26 cellular contexts compared by ENCODE assay signal in the genomic region with DNA sequence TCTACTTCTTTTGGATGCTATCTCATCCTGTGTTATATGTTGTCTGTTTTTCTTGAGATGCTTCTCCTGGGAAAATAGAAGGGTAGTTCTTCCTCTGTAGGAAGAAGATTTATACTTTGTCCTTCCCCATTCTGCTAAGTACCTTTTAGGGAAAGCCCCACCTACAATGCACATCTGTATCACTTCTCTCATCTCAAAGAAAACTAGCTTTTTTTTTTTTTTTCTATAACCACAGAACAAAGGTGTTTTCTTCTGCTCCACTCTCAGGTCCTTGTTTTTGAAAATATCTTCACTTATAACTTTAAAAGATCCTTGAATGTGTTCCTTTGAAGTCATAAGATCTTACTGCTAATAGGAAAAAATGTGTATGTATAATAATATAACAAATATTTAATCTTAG. TPM values are rescaled to one million over a fixed set of nuclear protein-coding genes. Genes with fewer than 3 reads are reported as not detected.
DNase-seq lines count a peak whose midpoint lies in the region; ATAC-seq, FAIRE-seq and TF ChIP-seq lines count a peak whose summit lies in the region.
"Had no signal": no experiment of that assay in that cellular context is flagged by ENCODE, and none has a peak within 500 bp of the region (broad histone marks: within the 10 kb centered on the region; RNA-seq: fewer than 3 reads in every experiment).

No MANE protein-coding gene starts in this region.

- H3K4me1 ChIP-seq in GM12878 (ENCODE audit: control insufficient read depth, insufficient read depth, low read length) (no peaks in the 10 kb centered on the region), neuronal stem cell (ENCODE audit: control insufficient read depth in 2 of 2, insufficient read depth in 1 of 2, low read depth in 1 of 2, low read length in 2 of 2) (no peaks in the 10 kb centered on the region), upper lobe of left lung (no peaks in the 10 kb centered on the region)
- H3K4me1 ChIP-seq: A549; BE2C; BLaER1 treated with 17β-estradiol and CSF1 and Interleukin-3, amounts not matched to agents 10 nM and 100 nM had no signal

- no peak overlapping the region for H3K4ac ChIP-seq in neuronal stem cell (ENCODE audit: low read length)

- RAD21 ChIA-PET in GM12878 (lab: Charles Lee; ENCODE audit: unreplicated experiment), result no interaction called here

- no peak for TF ChIP-seq RAD21 in GM12878 (IDR thresholded peaks at IDR 0.05; ENCODE audit: insufficient read depth, low read depth, low read length)

- no peak overlapping the region for H2BK12ac ChIP-seq in neuronal stem cell (ENCODE audit: low read length)

- BruUV-seq in GM12878 (replicated peaks; lab: Mats Ljungman, UMichigan), result no TSS peak

- no peak overlapping the region for H2BK5ac ChIP-seq in neuronal stem cell (ENCODE audit: low read length)

- no peak overlapping the region for H2BK15ac ChIP-seq in neuronal stem cell (ENCODE audit: low read length)

- no peak overlapping the region for H4K91ac ChIP-seq in neuronal stem cell (ENCODE audit: low read depth, low read length, poor library complexity)

- no peak overlapping the region for H4K8ac ChIP-seq in neuronal stem cell (ENCODE audit: low read depth, low read length)

- H3K27me3 ChIP-seq in GM12878 (replicated peaks in 1 of 2; ENCODE audit: control insufficient read depth in 2 of 2, insufficient read depth in 2 of 2, low read length in 1 of 2), result no peaks in the 10 kb centered on the region
- no peaks in the 10 kb centered on the region for H3K27me3 ChIP-seq in neuronal stem cell (ENCODE audit: control insufficient read depth in 3 of 3, insufficient read depth in 3 of 3, low read depth in 1 of 3, low read length in 3 of 3)
- H3K27me3 ChIP-seq in upper lobe of left lung, result no peaks in the 10 kb centered on the region
- H3K27me3 ChIP-seq: BE2C; BLaER1 treated with 17β-estradiol and CSF1 and Interleukin-3, amounts not matched to agents 10 nM and 100 nM had no signal

- H3K9me3 ChIP-seq in GM12878 (replicated peaks; ENCODE audit: control insufficient read depth, insufficient read depth, low read length) (no peaks in the 10 kb centered on the region), neuronal stem cell (replicated peaks in 1 of 2; ENCODE audit: control insufficient read depth in 2 of 2, insufficient read depth in 1 of 2, low read depth in 1 of 2, low read length in 2 of 2) (no peaks in the 10 kb centered on the region), upper lobe of left lung (no peaks in the 10 kb centered on the region)
- H3K9me3 ChIP-seq: A549; BE2C; BLaER1 treated with 17β-estradiol and CSF1 and Interleukin-3, amounts not matched to agents 10 nM and 100 nM had no signal

- CTCF ChIA-PET in GM12878 (lab: Yijun Ruan, JAX), result no interaction called here

- H3K79me2 ChIP-seq in GM12878 (ENCODE audit: control insufficient read depth, insufficient read depth, low read length), result no peaks in the 10 kb centered on the region

- in situ Hi-C loops in GM13976 (cut with MboI; ENCODE audit: low sequenced_read_pairs, unreplicated experiment) (no loop called here), GM12878 (cut with MboI) (no loop called here)

- no peak for TF ChIP-seq CTCF in GM13976 (IDR thresholded peaks at IDR 0.05; ENCODE audit: borderline replicate concordance, control extremely low read depth, extremely low read depth, insufficient read depth, missing control alignments)
- no peak for TF ChIP-seq CTCF in GM20000 (IDR thresholded peaks at IDR 0.05; ENCODE audit: extremely low read depth, missing control alignments)
- TF ChIP-seq CTCF in GM12878 (IDR thresholded peaks at IDR 0.05 in 2 of 3, conservative IDR thresholded peaks at IDR 0.05 in 1 of 3; ENCODE audit: control insufficient read depth in 2 of 3, extremely low read depth in 1 of 3, insufficient read depth in 1 of 3, low read depth in 3 of 3, low read length in 3 of 3), result no peak
- TF ChIP-seq CTCF in upper lobe of left lung (IDR thresholded peaks at IDR 0.05), result no peak

- H3K4me3 ChIP-seq in GM12878 (no peak overlapping the region), neuronal stem cell (ENCODE audit: low read length in 2 of 2) (no peak overlapping the region), upper lobe of left lung (no peak overlapping the region)
- H3K4me3 ChIP-seq: A549; BLaER1 treated with 17β-estradiol and CSF1 and Interleukin-3, amounts not matched to agents 10 nM and 100 nM; GM23248 had no signal

- no peak for TF ChIP-seq POLR2A in GM12878 (IDR thresholded peaks at IDR 0.05; ENCODE audit: low read depth, low read length)
- no peak for TF ChIP-seq POLR2A in upper lobe of left lung (IDR thresholded peaks at IDR 0.05)

- H3K27ac ChIP-seq in GM12878 (ENCODE audit: control insufficient read depth, insufficient read depth), result no peak overlapping the region
- no peak overlapping the region for H3K27ac ChIP-seq in neuronal stem cell (replicated peaks; ENCODE audit: low read length)
- no peak overlapping the region for H3K27ac ChIP-seq in upper lobe of left lung
- H3K27ac ChIP-seq: A549; BLaER1 treated with 17β-estradiol and CSF1 and Interleukin-3, amounts not matched to agents 10 nM and 100 nM; GM23248 had no signal

- DNase-seq in GM13976 (ENCODE audit: low spot score) (peak; percentile 9), GM20000 (ENCODE audit: low spot score) (peak; percentile 3), GM12878 (ENCODE audit: low read depth, low spot score) (no peak), neuronal stem cell (ENCODE audit: low spot score) (no peak), upper lobe of left lung (no peak)
- no peak for DNase-seq in activated CD8-positive, alpha-beta memory T cell treated with anti-CD3 and anti-CD28 coated beads, Interleukin-2, amount 50 U/mL, for 4 hours
- DNase-seq: 8988T; ACHN; AML-193; BE2C; CD4-positive, alpha-beta T cell; CD8-positive, alpha-beta memory T cell; DMS 273 treated with DMSO at 0.1 percent for 48 hours; DMS79; EL; GDM1; GM23248; H7; HCEC 1CT had no signal

- no peak for FAIRE-seq in GM12878 (lab: Jason Lieb, UNC)
- FAIRE-seq: A549, D721Med, GM12892, H1 had no signal

- no peak overlapping the region for H3K14ac ChIP-seq in neuronal stem cell (ENCODE audit: low read length)

- no peak overlapping the region for H3K9ac ChIP-seq in GM12878 (ENCODE audit: control insufficient read depth, insufficient read depth, low read length)
- H3K9ac ChIP-seq in neuronal stem cell (ENCODE audit: low read depth, low read length, poor library complexity), result no peak overlapping the region
- H3K9ac ChIP-seq: BLaER1 treated with 17β-estradiol and CSF1 and Interleukin-3, amounts not matched to agents 10 nM and 100 nM; GM23248 had no signal

- ATAC-seq in GM12878, result peak; percentile 36
- ATAC-seq in upper lobe of left lung (ENCODE audit: low FRiP score in 2 of 2), result no peak
- no peak for ATAC-seq in GM21447 (IDR thresholded peaks at IDR 0.05; ENCODE audit: unreplicated experiment)
- ATAC-seq: A549 had no signal

- no peak overlapping the region for H2AFZ ChIP-seq in GM12878 (ENCODE audit: control insufficient read depth, low read depth, low read length)
- H2AFZ ChIP-seq in neuronal stem cell (ENCODE audit: low read length), result no peak overlapping the region
- H2AFZ ChIP-seq: GM23248 had no signal

- intact Hi-C loops in GM12878 (cut with micrococcal nuclease; ENCODE audit: unreplicated experiment), result no loop called here

- no peak overlapping the region for H3K18ac ChIP-seq in neuronal stem cell (ENCODE audit: low read length)

- no peak for TF ChIP-seq EP300 in GM12878 (IDR thresholded peaks at IDR 0.05; ENCODE audit: borderline replicate concordance in 1 of 2, control insufficient read depth in 1 of 2, low read depth in 2 of 2, low read length in 2 of 2)
- TF ChIP-seq EP300 in upper lobe of left lung (IDR thresholded peaks at IDR 0.05), result no peak

- H4K20me1 ChIP-seq in GM12878 (ENCODE audit: control insufficient read depth, insufficient read depth), result no peaks in the 10 kb centered on the region
- H4K20me1 ChIP-seq: BLaER1 treated with 17β-estradiol and CSF1 and Interleukin-3, amounts not matched to agents 10 nM and 100 nM had no signal

- H3K36me3 ChIP-seq in GM12878 (ENCODE audit: control insufficient read depth in 2 of 2, insufficient read depth in 2 of 2, low read length in 1 of 2) (no peaks in the 10 kb centered on the region), neuronal stem cell (replicated peaks in 1 of 2; ENCODE audit: control insufficient read depth in 2 of 2, insufficient read depth in 2 of 2, low read length in 2 of 2) (peaks cover 2 to 46% of the 10 kb centered on the region in 2 donors), upper lobe of left lung (no peaks in the 10 kb centered on the region)
- H3K36me3 ChIP-seq: BE2C had no signal

- H3K4me2 ChIP-seq in GM12878 (ENCODE audit: control insufficient read depth, insufficient read depth) (no peak overlapping the region), neuronal stem cell (ENCODE audit: insufficient read depth, low read length, poor library complexity, severe bottlenecking) (no peak overlapping the region)
- H3K4me2 ChIP-seq: A549; BLaER1 treated with 17β-estradiol and CSF1 and Interleukin-3, amounts not matched to agents 10 nM and 100 nM had no signal

- no peaks in the 10 kb centered on the region for H3K79me1 ChIP-seq in neuronal stem cell (ENCODE audit: low read depth, low read length)

- POLR2A ChIA-PET in GM12878 (lab: Charles Lee), result no interaction called here

- no peak overlapping the region for H3K23ac ChIP-seq in neuronal stem cell (ENCODE audit: low read depth, low read length, poor library complexity)

- H2BK120ac ChIP-seq in neuronal stem cell (ENCODE audit: low read depth, low read length), result no peak overlapping the region

- no peak overlapping the region for H2AK5ac ChIP-seq in neuronal stem cell (ENCODE audit: low read depth, low read length)

- SMC1A ChIA-PET in GM12878 (lab: Charles Lee; ENCODE audit: uncharacterized antibody, unreplicated experiment), result no interaction called here

RNA-seq across cellular contexts. Expression of gene CCDC150, which starts 30.8 kb away (rescaled TPM):
- total RNA-seq in GM12878 (2013; cell fraction: nucleolus; rRNA removed), result 102 and 112 TPM in 2 replicates
- total RNA-seq in GM12878 (2014; rRNA removed) (22.4 and 27.7 TPM in 2 replicates), GM12878 (2014; rRNA removed; fragmentation: Illumina TruSeq; extraction: Trizol) (22.0 and 25.7 TPM in 2 replicates), GM12878 (2021) (19.1 and 20.7 TPM in 2 replicates), upper lobe of left lung (1 to 10 TPM; 1.2 to 4.2 (median 2.3) TPM)
- polyA plus RNA-seq in GM12878 (2011; ENCODE audit: low read depth), result 3.6 TPM
- polyA plus RNA-seq in GM12878 (2011; rRNA removed) (21.4 and 35.3 TPM in 2 replicates), GM12878 (2014; fragmentation: Illumina TruSeq; extraction: Trizol) (18.4 and 28.3 TPM in 2 replicates), GM12878 (2014; fragmentation: Nextera tagmentation; extraction: Ambion mirVana) (10 to 100 TPM; 11.6 to 16.3 TPM), GM12878 (2014; rRNA removed) (16.3 and 17.0 TPM in 2 replicates), GM12878 (2016; fragmentation: Nextera tagmentation; extraction: Ambion mirVana) (10 to 100 TPM; 18.3 to 25.6 TPM)
- 5.7 and 6.6 TPM in 2 replicates for polyA plus RNA-seq in GM12878 (2011; cell fraction: cytosol; rRNA removed)
- polyA plus RNA-seq in GM12878 (2011; cell fraction: nucleus; rRNA removed), result 79.1 and 91.2 TPM in 2 replicates
- polyA plus RNA-seq in GM12878 (2012), result 7.6 and 8.4 TPM in 2 replicates
- polyA minus RNA-seq in GM12878 (2011; rRNA and poly(A)+ RNA removed), result 18.1 and 23.8 TPM in 2 replicates
- polyA minus RNA-seq in GM12878 (2011; cell fraction: cytosol; rRNA and poly(A)+ RNA removed), result 5.5 and 9.1 TPM in 2 replicates
- polyA minus RNA-seq in GM12878 (2011; cell fraction: nucleus; rRNA and poly(A)+ RNA removed), result 47.0 and 80.6 TPM in 2 replicates
- 21.8 TPM for polyA plus RNA-seq in neuronal stem cell (2013, experiment 1 of 2)
- 22.5 TPM for polyA plus RNA-seq in neuronal stem cell (2013, experiment 2 of 2)
- polyA plus RNA-seq: CD14-positive monocyte had no signal

Comparison
In these comparisons a context has a peak if more than half of its experiments do, and no peak if none do; other contexts are left out.
1. DNase-seq: peak in GM13976 (single experiment) and GM20000 (single experiment); none in GM12878 (single experiment), neuronal stem cell (single experiment), upper lobe of left lung (0 of 2) and activated CD8-positive, alpha-beta memory T cell treated with anti-CD3 and anti-CD28 coated beads, Interleukin-2, amount 50 U/mL, for 4 hours (single experiment).